Comparison of ENCODE assay signal across 1 cellular context in genomic region chr14:20343092-20343854, GRCh38.
TF ChIP-seq lines count a peak whose summit lies in the region.

Gene PARP2, plus strand, starts transcription at chr14:20343635. Its CDS starts 7 bp downstream, at chr14:20343642.

TF ChIP-seq in HepG2, 621 proteins besides CTCF, POLR2A, EP300 and RAD21 (continued from another document and continues in another):
- TF ChIP-seq, protein P1, sequence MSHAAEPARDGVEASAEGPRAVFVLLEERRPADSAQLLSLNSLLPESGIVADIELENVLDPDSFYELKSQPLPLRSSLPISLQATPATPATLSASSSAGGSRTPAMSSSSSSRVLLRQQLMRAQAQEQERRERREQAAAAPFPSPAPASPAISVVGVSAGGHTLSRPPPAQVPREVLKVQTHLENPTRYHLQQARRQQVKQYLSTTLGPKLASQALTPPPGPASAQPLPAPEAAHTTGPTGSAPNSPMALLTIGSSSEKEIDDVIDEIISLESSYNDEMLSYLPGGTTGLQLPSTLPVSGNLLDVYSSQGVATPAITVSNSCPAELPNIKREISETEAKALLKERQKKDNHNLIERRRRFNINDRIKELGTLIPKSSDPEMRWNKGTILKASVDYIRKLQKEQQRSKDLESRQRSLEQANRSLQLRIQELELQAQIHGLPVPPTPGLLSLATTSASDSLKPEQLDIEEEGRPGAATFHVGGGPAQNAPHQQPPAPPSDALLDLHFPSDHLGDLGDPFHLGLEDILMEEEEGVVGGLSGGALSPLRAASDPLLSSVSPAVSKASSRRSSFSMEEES (CRISPR knock-in tag; IDR thresholded peaks at IDR 0.05): peak; percentile 66
- TF ChIP-seq ELF3 (CRISPR knock-in tag; IDR thresholded peaks at IDR 0.05): peak; percentile 66
- no peak; the same call in 1 of the 2 replicates for TF ChIP-seq ZMYM2 (CRISPR knock-in tag; IDR thresholded peaks at IDR 0.05)
- TF ChIP-seq ZNF354B (CRISPR knock-in tag; IDR thresholded peaks at IDR 0.05): 0 out of 2 replicates have a peak, but pooled peaks have one; percentile 79
- TF ChIP-seq ATF4 (CRISPR knock-in tag; IDR thresholded peaks at IDR 0.05): peak in 1 of 2 experiments; percentile 77; a peak in 2 of 4 replicates
- peak; percentile 71; the same call in 1 of the 2 replicates for TF ChIP-seq ZNF570 (CRISPR knock-in tag; IDR thresholded peaks at IDR 0.05; ENCODE audit: borderline replicate concordance)
- peak; percentile 98 for TF ChIP-seq TEAD3 (CRISPR knock-in tag; optimal IDR thresholded peaks at IDR 0.05; ENCODE audit: borderline replicate concordance)
- TF ChIP-seq SCMH1 (CRISPR knock-in tag; IDR thresholded peaks at IDR 0.05; ENCODE audit: borderline replicate concordance): no peak
- TF ChIP-seq, protein P2, sequence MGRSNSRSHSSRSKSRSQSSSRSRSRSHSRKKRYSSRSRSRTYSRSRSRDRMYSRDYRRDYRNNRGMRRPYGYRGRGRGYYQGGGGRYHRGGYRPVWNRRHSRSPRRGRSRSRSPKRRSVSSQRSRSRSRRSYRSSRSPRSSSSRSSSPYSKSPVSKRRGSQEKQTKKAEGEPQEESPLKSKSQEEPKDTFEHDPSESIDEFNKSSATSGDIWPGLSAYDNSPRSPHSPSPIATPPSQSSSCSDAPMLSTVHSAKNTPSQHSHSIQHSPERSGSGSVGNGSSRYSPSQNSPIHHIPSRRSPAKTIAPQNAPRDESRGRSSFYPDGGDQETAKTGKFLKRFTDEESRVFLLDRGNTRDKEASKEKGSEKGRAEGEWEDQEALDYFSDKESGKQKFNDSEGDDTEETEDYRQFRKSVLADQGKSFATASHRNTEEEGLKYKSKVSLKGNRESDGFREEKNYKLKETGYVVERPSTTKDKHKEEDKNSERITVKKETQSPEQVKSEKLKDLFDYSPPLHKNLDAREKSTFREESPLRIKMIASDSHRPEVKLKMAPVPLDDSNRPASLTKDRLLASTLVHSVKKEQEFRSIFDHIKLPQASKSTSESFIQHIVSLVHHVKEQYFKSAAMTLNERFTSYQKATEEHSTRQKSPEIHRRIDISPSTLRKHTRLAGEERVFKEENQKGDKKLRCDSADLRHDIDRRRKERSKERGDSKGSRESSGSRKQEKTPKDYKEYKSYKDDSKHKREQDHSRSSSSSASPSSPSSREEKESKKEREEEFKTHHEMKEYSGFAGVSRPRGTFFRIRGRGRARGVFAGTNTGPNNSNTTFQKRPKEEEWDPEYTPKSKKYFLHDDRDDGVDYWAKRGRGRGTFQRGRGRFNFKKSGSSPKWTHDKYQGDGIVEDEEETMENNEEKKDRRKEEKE (IDR thresholded peaks at IDR 0.05): no peak
- TF ChIP-seq ZFP90 (CRISPR knock-in tag; IDR thresholded peaks at IDR 0.05; ENCODE audit: borderline replicate concordance): peak; percentile 59
- peak; percentile 67 for TF ChIP-seq ZNF547 (CRISPR knock-in tag; IDR thresholded peaks at IDR 0.05)
- TF ChIP-seq GATA4 (IDR thresholded peaks at IDR 0.05; ENCODE audit: borderline replicate concordance, low read depth): peak; percentile 14
- no peak; the same call in 1 of the 2 replicates for TF ChIP-seq MTF2 (CRISPR knock-in tag; IDR thresholded peaks at IDR 0.05; ENCODE audit: borderline replicate concordance)
- peak; percentile 96 for TF ChIP-seq IKZF5 (CRISPR knock-in tag; IDR thresholded peaks at IDR 0.05)
- TF ChIP-seq, protein P3, sequence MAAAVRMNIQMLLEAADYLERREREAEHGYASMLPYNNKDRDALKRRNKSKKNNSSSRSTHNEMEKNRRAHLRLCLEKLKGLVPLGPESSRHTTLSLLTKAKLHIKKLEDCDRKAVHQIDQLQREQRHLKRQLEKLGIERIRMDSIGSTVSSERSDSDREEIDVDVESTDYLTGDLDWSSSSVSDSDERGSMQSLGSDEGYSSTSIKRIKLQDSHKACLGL (CRISPR knock-in tag; IDR thresholded peaks at IDR 0.05): peak; percentile 74; the same call in 1 of the 2 replicates
- peak; percentile 87; the same call in 1 of the 2 replicates for TF ChIP-seq MYC (CRISPR knock-in tag; IDR thresholded peaks at IDR 0.05; ENCODE audit: borderline replicate concordance)
- TF ChIP-seq, protein P4, sequence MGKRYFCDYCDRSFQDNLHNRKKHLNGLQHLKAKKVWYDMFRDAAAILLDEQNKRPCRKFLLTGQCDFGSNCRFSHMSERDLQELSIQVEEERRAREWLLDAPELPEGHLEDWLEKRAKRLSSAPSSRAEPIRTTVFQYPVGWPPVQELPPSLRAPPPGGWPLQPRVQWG (CRISPR knock-in tag; IDR thresholded peaks at IDR 0.05; ENCODE audit: borderline replicate concordance, low read depth): no peak
- 0 out of 2 replicates have a peak, but pooled peaks have one; percentile 60 for TF ChIP-seq BRCA1 (CRISPR knock-in tag; IDR thresholded peaks at IDR 0.05)
- peak; percentile 85; the same call in 1 of the 2 replicates for TF ChIP-seq HIVEP1 (CRISPR knock-in tag; IDR thresholded peaks at IDR 0.05)
- peak; percentile 89 for TF ChIP-seq SALL1 (CRISPR knock-in tag; IDR thresholded peaks at IDR 0.05)
- TF ChIP-seq, protein P5, sequence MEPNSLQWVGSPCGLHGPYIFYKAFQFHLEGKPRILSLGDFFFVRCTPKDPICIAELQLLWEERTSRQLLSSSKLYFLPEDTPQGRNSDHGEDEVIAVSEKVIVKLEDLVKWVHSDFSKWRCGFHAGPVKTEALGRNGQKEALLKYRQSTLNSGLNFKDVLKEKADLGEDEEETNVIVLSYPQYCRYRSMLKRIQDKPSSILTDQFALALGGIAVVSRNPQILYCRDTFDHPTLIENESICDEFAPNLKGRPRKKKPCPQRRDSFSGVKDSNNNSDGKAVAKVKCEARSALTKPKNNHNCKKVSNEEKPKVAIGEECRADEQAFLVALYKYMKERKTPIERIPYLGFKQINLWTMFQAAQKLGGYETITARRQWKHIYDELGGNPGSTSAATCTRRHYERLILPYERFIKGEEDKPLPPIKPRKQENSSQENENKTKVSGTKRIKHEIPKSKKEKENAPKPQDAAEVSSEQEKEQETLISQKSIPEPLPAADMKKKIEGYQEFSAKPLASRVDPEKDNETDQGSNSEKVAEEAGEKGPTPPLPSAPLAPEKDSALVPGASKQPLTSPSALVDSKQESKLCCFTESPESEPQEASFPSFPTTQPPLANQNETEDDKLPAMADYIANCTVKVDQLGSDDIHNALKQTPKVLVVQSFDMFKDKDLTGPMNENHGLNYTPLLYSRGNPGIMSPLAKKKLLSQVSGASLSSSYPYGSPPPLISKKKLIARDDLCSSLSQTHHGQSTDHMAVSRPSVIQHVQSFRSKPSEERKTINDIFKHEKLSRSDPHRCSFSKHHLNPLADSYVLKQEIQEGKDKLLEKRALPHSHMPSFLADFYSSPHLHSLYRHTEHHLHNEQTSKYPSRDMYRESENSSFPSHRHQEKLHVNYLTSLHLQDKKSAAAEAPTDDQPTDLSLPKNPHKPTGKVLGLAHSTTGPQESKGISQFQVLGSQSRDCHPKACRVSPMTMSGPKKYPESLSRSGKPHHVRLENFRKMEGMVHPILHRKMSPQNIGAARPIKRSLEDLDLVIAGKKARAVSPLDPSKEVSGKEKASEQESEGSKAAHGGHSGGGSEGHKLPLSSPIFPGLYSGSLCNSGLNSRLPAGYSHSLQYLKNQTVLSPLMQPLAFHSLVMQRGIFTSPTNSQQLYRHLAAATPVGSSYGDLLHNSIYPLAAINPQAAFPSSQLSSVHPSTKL (CRISPR knock-in tag; IDR thresholded peaks at IDR 0.05): peak; percentile 67
- TF ChIP-seq SAP130 (CRISPR knock-in tag; IDR thresholded peaks at IDR 0.05; ENCODE audit: low read depth): peak; percentile 95
- TF ChIP-seq, protein P6, sequence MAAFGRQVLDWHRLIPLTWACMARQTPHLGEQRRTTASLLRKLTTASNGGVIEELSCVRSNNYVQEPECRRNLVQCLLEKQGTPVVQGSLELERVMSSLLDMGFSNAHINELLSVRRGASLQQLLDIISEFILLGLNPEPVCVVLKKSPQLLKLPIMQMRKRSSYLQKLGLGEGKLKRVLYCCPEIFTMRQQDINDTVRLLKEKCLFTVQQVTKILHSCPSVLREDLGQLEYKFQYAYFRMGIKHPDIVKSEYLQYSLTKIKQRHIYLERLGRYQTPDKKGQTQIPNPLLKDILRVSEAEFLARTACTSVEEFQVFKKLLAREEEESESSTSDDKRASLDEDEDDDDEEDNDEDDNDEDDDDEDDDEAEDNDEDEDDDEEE (CRISPR knock-in tag; IDR thresholded peaks at IDR 0.05): peak; percentile 59; the same call in 1 of the 2 replicates
- TF ChIP-seq, protein P7, sequence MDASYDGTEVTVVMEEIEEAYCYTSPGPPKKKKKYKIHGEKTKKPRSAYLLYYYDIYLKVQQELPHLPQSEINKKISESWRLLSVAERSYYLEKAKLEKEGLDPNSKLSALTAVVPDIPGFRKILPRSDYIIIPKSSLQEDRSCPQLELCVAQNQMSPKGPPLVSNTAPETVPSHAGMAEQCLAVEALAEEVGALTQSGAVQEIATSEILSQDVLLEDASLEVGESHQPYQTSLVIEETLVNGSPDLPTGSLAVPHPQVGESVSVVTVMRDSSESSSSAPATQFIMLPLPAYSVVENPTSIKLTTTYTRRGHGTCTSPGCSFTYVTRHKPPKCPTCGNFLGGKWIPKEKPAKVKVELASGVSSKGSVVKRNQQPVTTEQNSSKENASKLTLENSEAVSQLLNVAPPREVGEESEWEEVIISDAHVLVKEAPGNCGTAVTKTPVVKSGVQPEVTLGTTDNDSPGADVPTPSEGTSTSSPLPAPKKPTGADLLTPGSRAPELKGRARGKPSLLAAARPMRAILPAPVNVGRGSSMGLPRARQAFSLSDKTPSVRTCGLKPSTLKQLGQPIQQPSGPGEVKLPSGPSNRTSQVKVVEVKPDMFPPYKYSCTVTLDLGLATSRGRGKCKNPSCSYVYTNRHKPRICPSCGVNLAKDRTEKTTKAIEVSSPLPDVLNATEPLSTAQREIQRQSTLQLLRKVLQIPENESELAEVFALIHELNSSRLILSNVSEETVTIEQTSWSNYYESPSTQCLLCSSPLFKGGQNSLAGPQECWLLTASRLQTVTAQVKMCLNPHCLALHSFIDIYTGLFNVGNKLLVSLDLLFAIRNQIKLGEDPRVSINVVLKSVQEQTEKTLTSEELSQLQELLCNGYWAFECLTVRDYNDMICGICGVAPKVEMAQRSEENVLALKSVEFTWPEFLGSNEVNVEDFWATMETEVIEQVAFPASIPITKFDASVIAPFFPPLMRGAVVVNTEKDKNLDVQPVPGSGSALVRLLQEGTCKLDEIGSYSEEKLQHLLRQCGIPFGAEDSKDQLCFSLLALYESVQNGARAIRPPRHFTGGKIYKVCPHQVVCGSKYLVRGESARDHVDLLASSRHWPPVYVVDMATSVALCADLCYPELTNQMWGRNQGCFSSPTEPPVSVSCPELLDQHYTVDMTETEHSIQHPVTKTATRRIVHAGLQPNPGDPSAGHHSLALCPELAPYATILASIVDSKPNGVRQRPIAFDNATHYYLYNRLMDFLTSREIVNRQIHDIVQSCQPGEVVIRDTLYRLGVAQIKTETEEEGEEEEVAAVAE (CRISPR knock-in tag; IDR thresholded peaks at IDR 0.05; ENCODE audit: borderline replicate concordance): no peak
- TF ChIP-seq ZNF792 (CRISPR knock-in tag; IDR thresholded peaks at IDR 0.05): peak; percentile 73; the same call in 1 of the 2 replicates
- no peak for TF ChIP-seq ZNF253 (CRISPR knock-in tag; IDR thresholded peaks at IDR 0.05; ENCODE audit: borderline replicate concordance)
- TF ChIP-seq ZNF160 (CRISPR knock-in tag; IDR thresholded peaks at IDR 0.05): peak; percentile 61; the same call in 1 of the 2 replicates
- TF ChIP-seq ZNF781 (CRISPR knock-in tag; IDR thresholded peaks at IDR 0.05; ENCODE audit: borderline replicate concordance, not compliant biosample characterization): no peak
- no peak for TF ChIP-seq GLMP (CRISPR knock-in tag; IDR thresholded peaks at IDR 0.05; ENCODE audit: borderline replicate concordance)
- TF ChIP-seq HNRNPL (IDR thresholded peaks at IDR 0.05; ENCODE audit: low read depth, low read length): no peak
- no peak for TF ChIP-seq ZNF326 (CRISPR knock-in tag; IDR thresholded peaks at IDR 0.05; ENCODE audit: borderline replicate concordance)
- TF ChIP-seq DNMT1 (CRISPR knock-in tag; IDR thresholded peaks at IDR 0.05): no peak
- TF ChIP-seq NRL (CRISPR knock-in tag; IDR thresholded peaks at IDR 0.05; ENCODE audit: borderline replicate concordance): peak; percentile 75; the same call in 1 of the 2 replicates
- TF ChIP-seq KDM3A (CRISPR knock-in tag; IDR thresholded peaks at IDR 0.05; ENCODE audit: low read depth): peak; percentile 87
- TF ChIP-seq U2AF1 (optimal IDR thresholded peaks at IDR 0.05; ENCODE audit: low read depth, low read length): peak; percentile 29
- TF ChIP-seq MBNL3 (CRISPR knock-in tag; conservative IDR thresholded peaks at IDR 0.05): no peak
- TF ChIP-seq KLF11 (CRISPR knock-in tag; IDR thresholded peaks at IDR 0.05): no peak
- TF ChIP-seq HOXA7 (CRISPR knock-in tag; IDR thresholded peaks at IDR 0.05): no peak
- TF ChIP-seq ZNF296 (CRISPR knock-in tag; conservative IDR thresholded peaks at IDR 0.05): no peak
- TF ChIP-seq ZNF841 (CRISPR knock-in tag; IDR thresholded peaks at IDR 0.05; ENCODE audit: borderline replicate concordance): peak; percentile 35; the same call in 1 of the 2 replicates
- peak; percentile 87 for TF ChIP-seq MED1 (CRISPR knock-in tag; IDR thresholded peaks at IDR 0.05)
